ENCODE assay signal across 8 cellular contexts in the genomic region with DNA sequence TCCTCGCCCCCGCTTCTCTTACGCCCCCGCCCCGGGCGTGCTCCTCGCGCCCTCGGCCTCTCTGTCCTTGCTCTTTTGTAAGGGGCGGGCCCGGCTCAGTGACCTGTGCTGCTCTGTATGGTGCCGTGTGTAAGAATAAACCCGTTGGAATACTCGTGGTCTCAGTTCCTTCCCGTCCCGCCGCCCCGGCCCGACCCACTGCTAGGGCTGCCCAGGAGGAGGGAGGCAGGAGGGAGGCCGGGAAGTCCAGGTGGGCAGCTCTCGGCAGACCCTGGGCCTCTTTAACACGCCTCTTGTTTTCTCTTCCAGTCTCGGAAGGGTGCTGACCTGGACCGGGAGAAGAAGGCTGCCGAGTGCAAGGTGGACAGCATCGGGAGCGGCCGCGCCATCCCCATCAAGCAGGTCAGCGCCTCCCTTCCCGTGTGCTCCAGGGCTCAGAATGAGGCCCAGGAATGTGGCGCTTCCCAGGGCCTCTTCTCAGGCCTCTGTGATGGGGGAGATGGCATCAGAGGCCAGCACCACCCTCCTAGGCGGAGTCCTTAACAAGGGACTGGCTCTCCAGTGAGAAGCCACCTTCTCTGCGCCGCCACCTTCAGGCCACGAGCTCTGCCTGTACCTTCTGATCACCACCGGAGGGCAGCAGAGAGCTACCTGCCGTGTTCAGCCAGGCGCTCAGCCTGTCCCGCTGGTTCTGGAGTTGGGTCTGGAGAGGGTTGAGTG. TPM values are rescaled to one million over a fixed set of nuclear protein-coding genes. Genes with fewer than 3 reads are reported as not detected.
DNase-seq lines count a peak whose midpoint lies in the region; ATAC-seq and TF ChIP-seq lines count a peak whose summit lies in the region.

No MANE protein-coding gene starts in this region.

- H3K27ac ChIP-seq in DND-41 (ENCODE audit: low read length) (no peak overlapping the region), GM23338 (ENCODE audit: low read depth) (no peak overlapping the region), RWPE1 (peak overlapping the region; percentile 23; the same call in 1 of the 2 replicates), tibial artery (no peak overlapping the region)

- peaks cover 39% of the 10 kb centered on the region for H3K4me1 Mint-ChIP-seq in GM23338
- H3K4me1 Mint-ChIP-seq in activated T-helper 2 cell treated with anti-CD3 and anti-CD28 coated beads, Interferon-gamma antibody, Interleukin-2, Interleukin-4, amounts not matched to agents 10 μg/mL and 5 μg/mL and 100 μg/mL, durations not matched to agents 14 hours and 24 hours and 36 hours (ENCODE audit: low read depth) = no peaks in the 10 kb centered on the region
- H3K4me1 Mint-ChIP-seq in osteocyte (ENCODE audit: unreplicated experiment) = peaks cover 6% of the 10 kb centered on the region

- H3K36me3 Mint-ChIP-seq in GM23338 (ENCODE audit: low read depth) = peaks cover 39% of the 10 kb centered on the region
- H3K36me3 Mint-ChIP-seq in activated T-helper 2 cell treated with anti-CD3 and anti-CD28 coated beads, Interferon-gamma antibody, Interleukin-2, Interleukin-4, amounts not matched to agents 10 μg/mL and 5 μg/mL and 100 μg/mL, durations not matched to agents 14 hours and 24 hours and 36 hours (ENCODE audit: low read depth) = peaks cover 13% of the 10 kb centered on the region
- peaks cover 54% of the 10 kb centered on the region for H3K36me3 Mint-ChIP-seq in osteocyte (ENCODE audit: unreplicated experiment)

- DNase-seq in DND-41 = peak; percentile 84
- peak; percentile 92 for DNase-seq in GM23338 (ENCODE audit: low spot score)
- peak; percentile 61 for DNase-seq in LNCaP clone FGC (ENCODE audit: low read depth)
- DNase-seq in RWPE1 (ENCODE audit: low spot score) = peak; percentile 72
- DNase-seq in activated T-helper 2 cell treated with anti-CD3 and anti-CD28 coated beads, Interferon-gamma antibody, Interleukin-2, Interleukin-4, amounts not matched to agents 10 μg/mL and 5 μg/mL and 100 μg/mL, durations not matched to agents 14 hours and 24 hours and 36 hours (ENCODE audit: low spot score) = peak; percentile 71
- DNase-seq in foreskin fibroblast = peak; percentile 72 to 92
- DNase-seq in osteocyte (ENCODE audit: extremely low spot score, unreplicated experiment) = peak; percentile 93
- peak; percentile 61 to 89 for DNase-seq in tibial artery

- CTCF ChIA-PET in RWPE1 (lab: Yijun Ruan, JAX) = interaction anchor here (0.7 to 1.4 kb wide), 10 partner anchors 10 to 955 kb away, joined by 3 to 11 read pairs (median 4); no protein-coding TSS in a partner anchor

- TF ChIP-seq CTCF in DND-41 (IDR thresholded peaks at IDR 0.05; ENCODE audit: borderline replicate concordance, extremely low read depth, low read length, poor library complexity, severe bottlenecking) = peak; percentile 99
- peak; percentile 93 to 100 for TF ChIP-seq CTCF in GM23338 (conservative IDR thresholded peaks at IDR 0.05; ENCODE audit: low read depth in 2 of 2)
- peak; percentile 100 for TF ChIP-seq CTCF in LNCaP clone FGC (IDR thresholded peaks at IDR 0.05; ENCODE audit: control insufficient read depth, extremely low read depth, insufficient read depth)
- TF ChIP-seq CTCF in RWPE1 (conservative IDR thresholded peaks at IDR 0.05; ENCODE audit: low read depth) = peak; percentile 99
- peak; percentile 99 for TF ChIP-seq CTCF in foreskin fibroblast (IDR thresholded peaks at IDR 0.05; ENCODE audit: low read depth, low read length)
- TF ChIP-seq CTCF in osteocyte (IDR thresholded peaks at IDR 0.05) = peak; percentile 97
- TF ChIP-seq CTCF in tibial artery (IDR thresholded peaks at IDR 0.05) = peak; percentile 92 to 99

- peaks cover 21% of the 10 kb centered on the region for H3F3A ChIP-seq in GM23338 (replicated peaks; ENCODE audit: low read depth)

- H3K4me1 ChIP-seq in DND-41 (ENCODE audit: insufficient read depth, low read length) (peaks cover 5% of the 10 kb centered on the region), GM23338 (ENCODE audit: insufficient read depth) (peaks cover 15% of the 10 kb centered on the region), tibial artery (peaks cover 0 to 22% (median 11%) of the 10 kb centered on the region in 4 donors)

- H3K4me3 ChIP-seq in DND-41 (ENCODE audit: low read depth in 1 of 2, low read length in 2 of 2) = no peak overlapping the region
- H3K4me3 ChIP-seq in GM23338 = no peak overlapping the region
- no peak overlapping the region for H3K4me3 ChIP-seq in LNCaP clone FGC (ENCODE audit: low read depth, low read length)
- H3K4me3 ChIP-seq in foreskin fibroblast (ENCODE audit: low read depth in 1 of 2, low read length in 2 of 2) = no peak overlapping the region
- H3K4me3 ChIP-seq in tibial artery = no peak overlapping the region

- POLR2A ChIA-PET in RWPE1 (lab: Yijun Ruan, JAX; ENCODE audit: low non-redundant PET) = no interaction called here

- H3K27ac Mint-ChIP-seq in GM23338 = no peak overlapping the region
- H3K27ac Mint-ChIP-seq in activated T-helper 2 cell treated with anti-CD3 and anti-CD28 coated beads, Interferon-gamma antibody, Interleukin-2, Interleukin-4, amounts not matched to agents 10 μg/mL and 5 μg/mL and 100 μg/mL, durations not matched to agents 14 hours and 24 hours and 36 hours = no peak overlapping the region
- no peak overlapping the region for H3K27ac Mint-ChIP-seq in osteocyte (ENCODE audit: unreplicated experiment)

- H2AFZ ChIP-seq in DND-41 (ENCODE audit: low read depth, low read length) (no peak overlapping the region), GM23338 (no peak overlapping the region)

- H3K4me2 ChIP-seq in DND-41 (ENCODE audit: insufficient read depth, low read length) = no peak overlapping the region
- H3K4me2 ChIP-seq in GM23338 = no peak overlapping the region

- H3K27me3 ChIP-seq in DND-41 (ENCODE audit: insufficient read depth, low read length, poor library complexity) (no peaks in the 10 kb centered on the region), GM23338 (ENCODE audit: insufficient read depth) (peaks cover 22% of the 10 kb centered on the region), tibial artery (no peaks in the 10 kb centered on the region)

- H3K9me2 ChIP-seq in GM23338 (ENCODE audit: insufficient read depth) = no peaks in the 10 kb centered on the region

- ATAC-seq in DND-41 (ENCODE audit: insufficient read depth, low read depth) (peak; percentile 99), GM23338 (peak; percentile 62)

- H3K79me2 ChIP-seq in DND-41 (ENCODE audit: insufficient read depth, low read length) = no peaks in the 10 kb centered on the region
- H3K79me2 ChIP-seq in GM23338 (replicated peaks; ENCODE audit: insufficient read depth) = no peaks in the 10 kb centered on the region

- H4K20me1 ChIP-seq in DND-41 (ENCODE audit: insufficient read depth, low read length) (peaks cover 7% of the 10 kb centered on the region), GM23338 (replicated peaks; ENCODE audit: insufficient read depth) (peaks cover 23% of the 10 kb centered on the region)

- H3K9me3 Mint-ChIP-seq in GM23338 = no peaks in the 10 kb centered on the region
- no peaks in the 10 kb centered on the region for H3K9me3 Mint-ChIP-seq in activated T-helper 2 cell treated with anti-CD3 and anti-CD28 coated beads, Interferon-gamma antibody, Interleukin-2, Interleukin-4, amounts not matched to agents 10 μg/mL and 5 μg/mL and 100 μg/mL, durations not matched to agents 14 hours and 24 hours and 36 hours
- no peaks in the 10 kb centered on the region for H3K9me3 Mint-ChIP-seq in osteocyte (ENCODE audit: unreplicated experiment)

- H3K27me3 Mint-ChIP-seq in GM23338 (ENCODE audit: insufficient read depth, low read depth, poor library complexity) = peaks cover 39% of the 10 kb centered on the region
- H3K27me3 Mint-ChIP-seq in activated T-helper 2 cell treated with anti-CD3 and anti-CD28 coated beads, Interferon-gamma antibody, Interleukin-2, Interleukin-4, amounts not matched to agents 10 μg/mL and 5 μg/mL and 100 μg/mL, durations not matched to agents 14 hours and 24 hours and 36 hours (ENCODE audit: low read depth) = no peaks in the 10 kb centered on the region
- no peaks in the 10 kb centered on the region for H3K27me3 Mint-ChIP-seq in osteocyte (ENCODE audit: unreplicated experiment)

- H3K9ac ChIP-seq in DND-41 (ENCODE audit: low read depth, low read length) = no peak overlapping the region

- intact Hi-C loops in activated T-helper 2 cell treated with anti-CD3 and anti-CD28 coated beads, Interferon-gamma antibody, Interleukin-2, Interleukin-4, amounts not matched to agents 10 μg/mL and 5 μg/mL and 100 μg/mL, durations not matched to agents 14 hours and 24 hours and 36 hours (cut with micrococcal nuclease) = loop anchor here (1.0 to 5.0 kb wide), 2 partner anchors 49 to 109 kb away; a partner anchor contains a TSS
- intact Hi-C loops in tibial artery (cut with DNase I; ENCODE audit: low total_unique reads) = loop anchor here (2.0 to 5.0 kb wide), 2 partner anchors 49 to 179 kb away; no protein-coding TSS in a partner anchor

- H3K9me3 ChIP-seq in DND-41 (ENCODE audit: insufficient read depth, low read length, severe bottlenecking) (no peaks in the 10 kb centered on the region), tibial artery (no peaks in the 10 kb centered on the region)

- H3K36me3 ChIP-seq in DND-41 (ENCODE audit: insufficient read depth, low read length) (peaks cover 21% of the 10 kb centered on the region), GM23338 (ENCODE audit: insufficient read depth) (no peaks in the 10 kb centered on the region; the same call in 1 of the 2 replicates), tibial artery (peaks cover 34 to 89% (median 71%) of the 10 kb centered on the region in 3 donors)

- H3K4me3 Mint-ChIP-seq in GM23338 = peak overlapping the region; percentile 40
- H3K4me3 Mint-ChIP-seq in activated T-helper 2 cell treated with anti-CD3 and anti-CD28 coated beads, Interferon-gamma antibody, Interleukin-2, Interleukin-4, amounts not matched to agents 10 μg/mL and 5 μg/mL and 100 μg/mL, durations not matched to agents 14 hours and 24 hours and 36 hours (ENCODE audit: low read depth) = no peak overlapping the region
- no peak overlapping the region for H3K4me3 Mint-ChIP-seq in osteocyte (ENCODE audit: unreplicated experiment)

RNA-seq across cellular contexts. Expression of a gene that starts 37.4 kb away (rescaled TPM):
- 32.2 and 39.2 TPM in 2 replicates for total RNA-seq in GM23338 (2014; rRNA removed; shearing (Covaris generic))
- 24.0 and 24.9 TPM in 2 replicates for polyA plus RNA-seq in GM23338 (2016; fragmentation: Nextera tagmentation; extraction: Ambion mirVana)
- total RNA-seq in activated T-helper 2 cell treated with anti-CD3 and anti-CD28 coated beads, Interferon-gamma antibody, Interleukin-2, Interleukin-4, amounts not matched to agents 10 μg/mL and 5 μg/mL and 100 μg/mL, durations not matched to agents 14 hours and 24 hours and 36 hours = 62.5 and 64.4 TPM in 2 replicates
- 131 and 135 TPM in 2 replicates for total RNA-seq in osteocyte

RNA-seq across cellular contexts. Expression of a gene that starts 40.4 kb away (rescaled TPM):
- total RNA-seq in GM23338 (2014; rRNA removed; shearing (Covaris generic)) = 37.1 and 61.1 TPM in 2 replicates
- 47.6 and 59.6 TPM in 2 replicates for polyA plus RNA-seq in GM23338 (2016; fragmentation: Nextera tagmentation; extraction: Ambion mirVana)
- 57.4 and 60.8 TPM in 2 replicates for total RNA-seq in activated T-helper 2 cell treated with anti-CD3 and anti-CD28 coated beads, Interferon-gamma antibody, Interleukin-2, Interleukin-4, amounts not matched to agents 10 μg/mL and 5 μg/mL and 100 μg/mL, durations not matched to agents 14 hours and 24 hours and 36 hours
- total RNA-seq in osteocyte = 26.1 and 30.0 TPM in 2 replicates

RNA-seq across cellular contexts. Expression of a gene that starts 43.0 kb away (rescaled TPM):
- 42.5 and 57.4 TPM in 2 replicates for total RNA-seq in GM23338 (2014; rRNA removed; shearing (Covaris generic))
- 36.4 and 37.4 TPM in 2 replicates for polyA plus RNA-seq in GM23338 (2016; fragmentation: Nextera tagmentation; extraction: Ambion mirVana)
- 83.2 and 85.2 TPM in 2 replicates for total RNA-seq in activated T-helper 2 cell treated with anti-CD3 and anti-CD28 coated beads, Interferon-gamma antibody, Interleukin-2, Interleukin-4, amounts not matched to agents 10 μg/mL and 5 μg/mL and 100 μg/mL, durations not matched to agents 14 hours and 24 hours and 36 hours
- 101 and 104 TPM in 2 replicates for total RNA-seq in osteocyte

RNA-seq across cellular contexts. Expression of a gene that starts 43.8 kb away (rescaled TPM):
- 0.24 and 1.8 TPM in 2 replicates for total RNA-seq in GM23338 (2014; rRNA removed; shearing (Covaris generic))
- not detected in 2 replicates for polyA plus RNA-seq in GM23338 (2016; fragmentation: Nextera tagmentation; extraction: Ambion mirVana)
- total RNA-seq in activated T-helper 2 cell treated with anti-CD3 and anti-CD28 coated beads, Interferon-gamma antibody, Interleukin-2, Interleukin-4, amounts not matched to agents 10 μg/mL and 5 μg/mL and 100 μg/mL, durations not matched to agents 14 hours and 24 hours and 36 hours = not detected in 2 replicates
- not detected in 2 replicates for total RNA-seq in osteocyte
